In the genomic region with DNA sequence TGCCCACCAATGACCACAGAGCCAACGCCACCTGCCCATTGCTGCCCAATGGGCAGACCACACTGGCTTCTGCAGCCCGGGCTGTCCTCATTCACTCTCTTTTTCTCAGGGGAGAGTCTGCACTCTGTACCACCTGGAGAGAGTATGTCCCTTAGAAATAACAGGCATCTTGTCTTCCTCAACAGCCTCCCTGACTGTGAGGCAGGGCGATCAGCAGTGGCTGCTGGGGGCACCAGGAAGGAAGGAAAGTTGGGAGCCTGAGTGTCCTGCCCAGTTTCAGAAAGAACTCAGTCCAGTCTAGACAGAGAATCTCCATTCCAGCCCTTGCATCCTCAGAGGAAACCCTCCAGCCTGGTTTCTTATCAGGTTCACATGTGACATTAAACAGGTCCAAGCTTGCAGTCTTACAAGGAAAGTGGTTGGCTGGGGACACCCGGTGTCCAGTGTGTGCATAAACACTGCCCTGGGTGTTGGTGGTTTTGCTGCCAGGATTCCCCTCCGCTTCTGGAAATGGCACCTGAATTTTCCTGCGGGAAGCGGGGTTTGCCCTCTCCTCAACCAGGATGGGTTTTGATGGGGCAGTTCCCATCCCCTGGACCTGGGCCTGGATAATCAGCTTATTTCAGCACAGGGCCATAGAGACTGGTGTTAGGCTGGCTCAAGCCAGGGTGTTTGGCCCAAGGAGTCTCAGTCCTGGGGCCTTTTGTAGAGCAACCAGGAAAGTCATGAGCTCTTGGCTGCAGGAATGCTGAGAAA, we compare ENCODE assay signal across 8 cellular contexts. TPM values are rescaled to one million over a fixed set of nuclear protein-coding genes. Genes with fewer than 3 reads are reported as not detected.
A peak's percentile ranks its signal among the peaks of the same experiment; 100 is the strongest.
DNase-seq lines count a peak whose midpoint lies in the region; ATAC-seq, FAIRE-seq and TF ChIP-seq lines count a peak whose summit lies in the region.
"Had no signal": no experiment of that assay in that cellular context is flagged by ENCODE, and none has a peak within 500 bp of the region (broad histone marks: within the 10 kb centered on the region; RNA-seq: fewer than 3 reads in every experiment).

No MANE protein-coding gene starts in this region.

- H3K27ac ChIP-seq in H1 (ENCODE audit: low read depth, low read length) (no peak overlapping the region), lung (ENCODE audit: low read depth in 1 of 2, low read length in 1 of 2) (peak overlapping the region in 1 of 2 donors; percentile 26)

- H2BK120ac ChIP-seq in H1 (replicated peaks; ENCODE audit: low read depth, low read length), result no peak overlapping the region

- TF ChIP-seq CTCF in NB4 (IDR thresholded peaks at IDR 0.05; ENCODE audit: low read depth, low read length), result no peak
- peak; percentile 64 to 67 (median 65) for TF ChIP-seq CTCF in H1 (IDR thresholded peaks at IDR 0.05; ENCODE audit: control extremely low read depth in 1 of 3, insufficient read depth in 1 of 3, low read depth in 1 of 3, low read length in 3 of 3)
- TF ChIP-seq CTCF in lung (IDR thresholded peaks at IDR 0.05; ENCODE audit: control extremely low read depth, extremely low read depth), result peak; percentile 49

- H4K91ac ChIP-seq in H1 (replicated peaks; ENCODE audit: insufficient read length, low read length), result no peak overlapping the region

- no peak overlapping the region; the same call in 1 of the 2 replicates for H3K18ac ChIP-seq in H1 (ENCODE audit: extremely low read depth, low read length)

- H3K9me3 ChIP-seq in H1 (ENCODE audit: insufficient read depth in 2 of 2, low read depth in 1 of 2, low read length in 1 of 2) (0 out of 4 replicates have a peak, but pooled peaks cover 0 to 3% of the 10 kb centered on the region in 2 experiments), lung (ENCODE audit: control insufficient read depth in 2 of 2, insufficient read depth in 1 of 2, low read length in 1 of 2) (no peaks in the 10 kb centered on the region), HAP-1 (no peaks in the 10 kb centered on the region)

- no peak overlapping the region for H3K14ac ChIP-seq in H1 (ENCODE audit: insufficient read length)

- 93% methylated on average over 7 of the region's 7 CpGs; no CpG with 5 or more reads in 1 of the 2 experiments for WGBS in H1 (ENCODE audit: extremely low coverage in 1 of 2, insufficient coverage in 1 of 2, insufficient read length in 1 of 2, insufficient replicate concordance in 2 of 2, low coverage in 1 of 2, low lambda C conversion rate in 2 of 2, missing lambda C conversion rate in 1 of 2), 2 experiments
- 56 to 68% methylated on average over 7 of the region's 7 CpGs for WGBS in lung, 2 donors

- no peak overlapping the region for H4K5ac ChIP-seq in H1 (ENCODE audit: insufficient read length, low read depth, low read length)

- ATAC-seq in GM18861 (IDR thresholded peaks at IDR 0.05; ENCODE audit: unreplicated experiment) (peak; percentile 56), lung (ENCODE audit: insufficient read depth, low FRiP score) (peak; percentile 68)

- no peak overlapping the region for H2BK15ac ChIP-seq in H1 (ENCODE audit: low read length)

- no peak overlapping the region for H2AK5ac ChIP-seq in H1 (ENCODE audit: low read depth, low read length)

- TF ChIP-seq POLR2A in NB4 (IDR thresholded peaks at IDR 0.05; ENCODE audit: extremely low read depth, insufficient read length) (no peak), H1 (IDR thresholded peaks at IDR 0.05; ENCODE audit: control extremely low read depth in 1 of 2, low read depth in 2 of 2, low read length in 2 of 2) (no peak)

- FAIRE-seq in H1 (lab: Jason Lieb, UNC), result no peak

- no peak overlapping the region for H3K56ac ChIP-seq in H1 (replicated peaks; ENCODE audit: insufficient read length, low read depth, low read length)

- H2BK12ac ChIP-seq in H1 (ENCODE audit: low read depth, low read length), result peak overlapping the region; percentile 17; the same call in 1 of the 2 replicates

- no peaks in the 10 kb centered on the region for H3K79me2 ChIP-seq in H1 (ENCODE audit: control insufficient read depth in 1 of 2, insufficient read depth in 2 of 2, low read length in 2 of 2)

- H2AFZ ChIP-seq in H1 (ENCODE audit: low read length), result no peak overlapping the region

- H3K4me3 ChIP-seq in NB4 (ENCODE audit: low read depth, low read length) (no peak overlapping the region), H1 (ENCODE audit: extremely low read depth in 1 of 4, insufficient read depth in 2 of 4, low read depth in 3 of 4, low read length in 4 of 4) (no peak overlapping the region), lung (no peak overlapping the region), HAP-1 (no peak overlapping the region)

- peak; percentile 18 for DNase-seq in NB4 (ENCODE audit: low read depth)
- peak in 1 of 2 experiments; percentile 50 for DNase-seq in H1 (ENCODE audit: low read depth in 1 of 2, low spot score in 2 of 2)
- peak; percentile 42 for DNase-seq in lung (ENCODE audit: low spot score)
- DNase-seq in HAP-1 (ENCODE audit: low spot score in 2 of 2), result no peak
- DNase-seq in T1000 (lab: John Stamatoyannopoulos, UW), result no peak
- DNase-seq in mesenteric fat pad (ENCODE audit: low spot score), result no peak
- DNase-seq: activated B cell treated with CpG ODN at 0.5 μM for 24 hours had no signal

- H3K23ac ChIP-seq in H1 (ENCODE audit: insufficient read length), result no peak overlapping the region

- in situ Hi-C loops in HAP-1 (cut with MboI; ENCODE audit: low sequenced_read_pairs), result no loop called here

- no peak for TF ChIP-seq EP300 in H1 (IDR thresholded peaks at IDR 0.05; ENCODE audit: borderline replicate concordance in 1 of 2, low read depth in 2 of 2, low read length in 2 of 2)

- H3K4me1 ChIP-seq in H1 (replicated peaks in 1 of 4; ENCODE audit: control insufficient read depth in 3 of 4, insufficient read depth in 4 of 4, low read length in 3 of 4) (peaks cover 0 to 2% (median 1%) of the 10 kb centered on the region in 4 experiments; a peak in 2 of 7 replicates), lung (ENCODE audit: control insufficient read depth in 2 of 2, insufficient read depth in 2 of 2, low read length in 2 of 2) (peaks cover 0 to 6% of the 10 kb centered on the region in 2 donors), HAP-1 (no peaks in the 10 kb centered on the region)

- peak; percentile 84 to 88 for TF ChIP-seq RAD21 in H1 (IDR thresholded peaks at IDR 0.05 in 1 of 2, conservative IDR thresholded peaks at IDR 0.05 in 1 of 2; ENCODE audit: low read depth in 2 of 2, low read length in 2 of 2)

- H3K27me3 ChIP-seq in H1 (replicated peaks in 1 of 4; ENCODE audit: control insufficient read depth in 3 of 4, extremely low read depth in 1 of 4, insufficient read depth in 3 of 4, low read length in 3 of 4) (no peaks in the 10 kb centered on the region; a peak in 1 of 7 replicates), lung (ENCODE audit: control insufficient read depth, insufficient read depth) (no peaks in the 10 kb centered on the region), HAP-1 (ENCODE audit: low read depth) (no peaks in the 10 kb centered on the region)

- POLR2A ChIA-PET in H1 (lab: Charles Lee; ENCODE audit: partially characterized antibody), result no interaction called here

- H2BK5ac ChIP-seq in H1 (ENCODE audit: low read depth, low read length), result no peak overlapping the region

- CTCF ChIA-PET in H1 (lab: Charles Lee; ENCODE audit: partially characterized antibody), result interaction anchor here (0.6 to 4.2 kb wide), 17 partner anchors 10 to 1813 kb away, joined by 3 to 24 read pairs (median 3); no protein-coding TSS in a partner anchor

- H4K20me1 ChIP-seq in H1 (replicated peaks in 1 of 2; ENCODE audit: control insufficient read depth in 1 of 2, insufficient read depth in 2 of 2, low read length in 2 of 2), result no peaks in the 10 kb centered on the region

- H2BK20ac ChIP-seq in H1 (ENCODE audit: low read length), result no peak overlapping the region; the same call in 1 of the 2 replicates

- no peaks in the 10 kb centered on the region for H3K79me1 ChIP-seq in H1 (ENCODE audit: low read depth, low read length)

- H3K36me3 ChIP-seq in H1 (ENCODE audit: control insufficient read depth in 2 of 4, insufficient read depth in 4 of 4, low read length in 3 of 4) (no peaks in the 10 kb centered on the region), lung (ENCODE audit: control insufficient read depth in 2 of 2, insufficient read depth in 2 of 2, low read length in 2 of 2) (no peaks in the 10 kb centered on the region), HAP-1 (replicated peaks) (no peaks in the 10 kb centered on the region)

- H3K23me2 ChIP-seq in H1 (ENCODE audit: low read depth, low read length), result no peaks in the 10 kb centered on the region

- no peak overlapping the region for H4K8ac ChIP-seq in H1 (ENCODE audit: extremely low read depth, insufficient read depth, low read length)

- H3K9ac ChIP-seq in H1 (replicated peaks in 1 of 4; ENCODE audit: extremely low read depth in 1 of 4, low read depth in 3 of 4, low read length in 3 of 4), result no peak overlapping the region; a peak in 1 of 7 replicates

- H3K4ac ChIP-seq in H1 (replicated peaks; ENCODE audit: insufficient read length, low read depth, low read length), result no peak overlapping the region

- no peak overlapping the region for H3K4me2 ChIP-seq in H1 (ENCODE audit: insufficient read depth in 1 of 2, low read depth in 2 of 2, low read length in 2 of 2)

TF ChIP-seq in H1, 55 proteins besides CTCF, POLR2A, EP300 and RAD21 (continues in another document):
- TF ChIP-seq SUZ12 (IDR thresholded peaks at IDR 0.05; ENCODE audit: low read length), result no peak
- TF ChIP-seq RFX5 (IDR thresholded peaks at IDR 0.05; ENCODE audit: borderline replicate concordance, low read depth, low read length), result no peak
- no peak for TF ChIP-seq HDAC6 (IDR thresholded peaks at IDR 0.05; ENCODE audit: low read depth, low read length)
- TF ChIP-seq BCL11A (IDR thresholded peaks at IDR 0.05; ENCODE audit: low read depth in 2 of 2, low read length in 2 of 2), result no peak
- TF ChIP-seq FOSL1 (IDR thresholded peaks at IDR 0.05; ENCODE audit: insufficient read depth, low read depth, low read length), result no peak
- no peak for TF ChIP-seq TAF7 (optimal IDR thresholded peaks at IDR 0.05; ENCODE audit: borderline replicate concordance, low read depth, low read length)
- TF ChIP-seq JUN (IDR thresholded peaks at IDR 0.05; ENCODE audit: low read depth, low read length), result no peak
- no peak for TF ChIP-seq CEBPB (IDR thresholded peaks at IDR 0.05; ENCODE audit: low read depth, low read length)
- TF ChIP-seq NRF1 (IDR thresholded peaks at IDR 0.05; ENCODE audit: low read depth, low read length), result no peak

RNA-seq across cellular contexts. Expression of a gene that starts 37.1 kb away (rescaled TPM):
- 0.69 and 0.73 TPM in 2 replicates for total RNA-seq in H1 (2021; fragmentation: NEBNext Ultra II Directional; extraction: Animal tissue kit (Norgen Biotek cat#: 25700))
- polyA plus RNA-seq in H1 (2011; rRNA removed), result 0.41 and 0.62 TPM in 2 replicates
- 0.50 TPM for polyA plus RNA-seq in H1 (2011; cell fraction: cytosol; rRNA removed)
- 2.0 TPM for polyA plus RNA-seq in H1 (2011; cell fraction: nucleus; rRNA removed)
- polyA plus RNA-seq in H1 (2012, experiment 1 of 2), result 0.31 to 0.63 TPM (median 0.44 TPM) in 4 replicates
- polyA plus RNA-seq in H1 (2012, experiment 2 of 2), result 0.07 TPM
- 0.34 TPM for polyA plus RNA-seq in H1 (2013, experiment 1 of 2)
- 0.26 TPM for polyA plus RNA-seq in H1 (2013, experiment 2 of 2)
- 0.82 and 0.93 TPM in 2 replicates for polyA minus RNA-seq in H1 (2011; rRNA and poly(A)+ RNA removed)
- polyA minus RNA-seq in H1 (2011; cell fraction: cytosol; rRNA and poly(A)+ RNA removed), result not detected
- polyA minus RNA-seq in H1 (2011; cell fraction: nucleus; rRNA and poly(A)+ RNA removed), result 1.4 TPM
- total RNA-seq in lung, result 1 to 10 TPM in 1 of 2 donors, under 1 TPM in 1; 0.43 to 3.4 TPM
- polyA plus RNA-seq in lung, result under 1 TPM; 0.07 to 0.26 TPM
- 0.45 TPM for total RNA-seq in mesenteric fat pad
- total RNA-seq: activated B cell treated with CpG ODN at 0.5 μM for 24 hours had no signal

Comparison
In these comparisons a context has a peak if more than half of its experiments do, and no peak if none do; other contexts are left out.
1. DNase-seq: peak in NB4 (single experiment) and lung (single experiment); none in HAP-1 (0 of 2), T1000 (single experiment) and mesenteric fat pad (single experiment).